In genomic region chr5:129664336-129664937, GRCh38 we compare ENCODE assay signal across 9 cellular contexts.
DNase-seq lines count a peak whose midpoint lies in the region; ATAC-seq, FAIRE-seq and TF ChIP-seq lines count a peak whose summit lies in the region.
"Had no signal": no experiment of that assay in that cellular context is flagged by ENCODE, and none has a peak within 500 bp of the region (broad histone marks: within the 10 kb centered on the region; RNA-seq: fewer than 3 reads in every experiment).

No MANE protein-coding gene starts in this region.

- TF ChIP-seq CTCF in A673 (conservative IDR thresholded peaks at IDR 0.05; ENCODE audit: low read depth, low read length): peak; percentile 91
- peak; percentile 82 for TF ChIP-seq CTCF in OCI-LY1 (IDR thresholded peaks at IDR 0.05; ENCODE audit: low read length)
- peak; percentile 83 for TF ChIP-seq CTCF in astrocyte of the spinal cord (IDR thresholded peaks at IDR 0.05; ENCODE audit: low read depth, low read length)
- peak; percentile 52 for TF ChIP-seq CTCF in HepG2 (CRISPR knock-in tag; IDR thresholded peaks at IDR 0.05)

- intact Hi-C loops in A673 (cut with micrococcal nuclease; ENCODE audit: unreplicated experiment) (loop anchor here (1.0 kb wide), 1 partner anchor 104 kb away; no protein-coding TSS in a partner anchor), HepG2 (cut with micrococcal nuclease; ENCODE audit: unreplicated experiment) (loop anchor here (1.0 kb wide), 1 partner anchor 104 kb away; no protein-coding TSS in a partner anchor)

- FAIRE-seq in HepG2 (lab: Jason Lieb, UNC): no peak

- CTCF ChIA-PET in A673 (lab: Charles Lee) (no interaction called here), HepG2 (lab: Yijun Ruan, JAX; ENCODE audit: low intra/inter-chr PET ratio, low total read pairs) (interaction anchor here (2.7 kb wide), 1 partner anchor 104 kb away, joined by 28 read pairs; no protein-coding TSS in a partner anchor)

- TF ChIP-seq RAD21 in HepG2 (CRISPR knock-in tag; IDR thresholded peaks at IDR 0.05): no peak

- no peak overlapping the region for H3K4me2 ChIP-seq in OCI-LY1 (ENCODE audit: low read length)
- no peak overlapping the region for H3K4me2 ChIP-seq in HepG2 (ENCODE audit: low read depth, low read length)

- DNase-seq in A673 (ENCODE audit: low spot score): peak; percentile 78
- peak; percentile 15 for DNase-seq in GM04504 (ENCODE audit: low read depth)
- peak; percentile 62 for DNase-seq in astrocyte of the spinal cord (ENCODE audit: low read depth, low spot score)
- peak; percentile 17 for DNase-seq in HepG2 (ENCODE audit: low spot score)
- DNase-seq in superior temporal gyrus (ENCODE audit: extremely low spot score): peak; percentile 34
- no peak for DNase-seq in DMS153 (lab: John Stamatoyannopoulos, UW)

- TF ChIP-seq EP300 in HepG2 (IDR thresholded peaks at IDR 0.05; ENCODE audit: low read depth in 2 of 2, low read length in 2 of 2) (no peak), HepG2 (CRISPR knock-in tag; IDR thresholded peaks at IDR 0.05; ENCODE audit: borderline replicate concordance) (no peak)

- no peak overlapping the region for H3K27ac ChIP-seq in A673 (ENCODE audit: low read depth, low read length, poor library complexity, severe bottlenecking)
- no peak overlapping the region for H3K27ac ChIP-seq in OCI-LY1 (ENCODE audit: low read depth, low read length, poor library complexity, severe bottlenecking)
- no peak overlapping the region for H3K27ac ChIP-seq in HepG2 (ENCODE audit: extremely low read length, insufficient read depth, low read length)

- no peaks in the 10 kb centered on the region for H3K36me3 ChIP-seq in A673 (ENCODE audit: insufficient read depth, low read length, poor library complexity, severe bottlenecking)
- no peaks in the 10 kb centered on the region for H3K36me3 ChIP-seq in OCI-LY1 (ENCODE audit: insufficient read depth, low read length)
- H3K36me3 ChIP-seq in HepG2 (replicated peaks in 1 of 2; ENCODE audit: control insufficient read depth in 1 of 2, insufficient read depth in 2 of 2, low read length in 2 of 2): no peaks in the 10 kb centered on the region

- H3K4me1 ChIP-seq in A673 (ENCODE audit: insufficient read depth, low read length, poor library complexity, severe bottlenecking) (no peaks in the 10 kb centered on the region), OCI-LY1 (ENCODE audit: insufficient read depth, low read length, severe bottlenecking) (no peaks in the 10 kb centered on the region), HepG2 (ENCODE audit: insufficient read depth, low read length) (no peaks in the 10 kb centered on the region)

- H2AFZ ChIP-seq in OCI-LY1 (ENCODE audit: low read length): no peak overlapping the region
- H2AFZ ChIP-seq in HepG2 (ENCODE audit: low read length): no peak overlapping the region

- POLR2A ChIA-PET in A673 (lab: Charles Lee; ENCODE audit: low non-redundant PET): no interaction called here
- POLR2A ChIA-PET in HepG2 (lab: Yijun Ruan, JAX): no interaction called here

- H3K27me3 ChIP-seq in A673 (replicated peaks; ENCODE audit: insufficient read depth, low read depth, low read length, poor library complexity): no peaks in the 10 kb centered on the region
- no peaks in the 10 kb centered on the region for H3K27me3 ChIP-seq in OCI-LY1 (ENCODE audit: insufficient read depth, low read length)
- no peaks in the 10 kb centered on the region for H3K27me3 ChIP-seq in HepG2 (ENCODE audit: control insufficient read depth in 1 of 2, insufficient read depth in 2 of 2, low read length in 2 of 2)

- H3K4me3 ChIP-seq in A673 (ENCODE audit: low read depth, low read length, poor library complexity, severe bottlenecking) (no peak overlapping the region), OCI-LY1 (ENCODE audit: low read depth, low read length, poor library complexity, severe bottlenecking) (no peak overlapping the region), astrocyte of the spinal cord (ENCODE audit: low read depth, low read length) (no peak overlapping the region), HepG2 (replicated peaks in 1 of 3; ENCODE audit: insufficient read depth in 1 of 3, low read depth in 2 of 3, low read length in 3 of 3) (no peak overlapping the region)

- in situ Hi-C loops in astrocyte of the spinal cord (cut with HindIII; ENCODE audit: low sequenced_read_pairs) (no loop called here), HepG2 (cut with HindIII; ENCODE audit: extremely low pct_ligation_motif_present, low pct_unique_long_range_greater_than_20kb) (loop anchor here (10.0 kb wide), 1 partner anchor 100 kb away; no protein-coding TSS in a partner anchor)

- H3K9ac ChIP-seq in OCI-LY1 (ENCODE audit: low read length) (no peak overlapping the region), HepG2 (ENCODE audit: insufficient read depth, low read depth, low read length) (no peak overlapping the region)

- no peaks in the 10 kb centered on the region for H3K9me3 ChIP-seq in A673 (ENCODE audit: low read depth, low read length, poor library complexity, severe bottlenecking)
- H3K9me3 ChIP-seq in OCI-LY1 (ENCODE audit: low read length): no peaks in the 10 kb centered on the region
- H3K9me3 ChIP-seq in HepG2 (ENCODE audit: low read length): no peaks in the 10 kb centered on the region

- H4K20me1 ChIP-seq in OCI-LY1 (ENCODE audit: insufficient read depth, low read length) (no peaks in the 10 kb centered on the region), HepG2 (ENCODE audit: insufficient read depth, low read length) (no peaks in the 10 kb centered on the region)

- 4% methylated on average over 3 of the region's 3 CpGs for WGBS in HepG2 (ENCODE audit: low lambda C conversion rate)

- H3K79me2 ChIP-seq in OCI-LY1 (ENCODE audit: insufficient read depth, low read length): no peaks in the 10 kb centered on the region
- no peaks in the 10 kb centered on the region for H3K79me2 ChIP-seq in HepG2 (ENCODE audit: insufficient read depth, low read length)

- peak; percentile 58 for ATAC-seq in HG02610 (IDR thresholded peaks at IDR 0.05; ENCODE audit: unreplicated experiment)
- ATAC-seq in HepG2: no peak
- ATAC-seq: left colon had no signal

- BruUV-seq in A673 (replicated peaks; lab: Mats Ljungman, UMichigan): no TSS peak
- BruUV-seq in HepG2 (replicated peaks; lab: Mats Ljungman, UMichigan): no TSS peak

- H3K9me2 ChIP-seq in OCI-LY1 (ENCODE audit: low read depth, low read length): no peaks in the 10 kb centered on the region

- no peaks in the 10 kb centered on the region for H3F3A ChIP-seq in OCI-LY1 (ENCODE audit: insufficient read depth, low read length)

- TF ChIP-seq POLR2A in HepG2 (IDR thresholded peaks at IDR 0.05; ENCODE audit: insufficient read depth in 1 of 2, low read depth in 2 of 2, low read length in 2 of 2): no peak

TF ChIP-seq in HepG2, 621 proteins besides CTCF, POLR2A, EP300 and RAD21:
- no peak for TF ChIP-seq DR1 (CRISPR knock-in tag; IDR thresholded peaks at IDR 0.05)
- TF ChIP-seq STAG1 (CRISPR knock-in tag; IDR thresholded peaks at IDR 0.05): 0 out of 2 replicates have a peak, but pooled peaks have one; percentile 7
- TF ChIP-seq SMC3 (IDR thresholded peaks at IDR 0.05; ENCODE audit: low read length): peak; percentile 22; the same call in 1 of the 2 replicates
TF ChIP-seq in HepG2: peak in this region for 2.
